ENCODE assay signal across 11 cellular contexts in genomic region chr5:42250-42649, GRCh38. TPM values are rescaled to one million over a fixed set of nuclear protein-coding genes. Genes with fewer than 3 reads are reported as not detected.
DNase-seq lines count a peak whose midpoint lies in the region; TF ChIP-seq lines count a peak whose summit lies in the region.
"Had no signal": no experiment of that assay in that cellular context is flagged by ENCODE, and none has a peak within 500 bp of the region (broad histone marks: within the 10 kb centered on the region; RNA-seq: fewer than 3 reads in every experiment).

No MANE protein-coding gene starts in this region.

- H3K36me3 Mint-ChIP-seq in endodermal cell (ENCODE audit: low read depth) (no peaks in the 10 kb centered on the region), nephron progenitor cell (ENCODE audit: low read depth) (no peaks in the 10 kb centered on the region)
- H3K36me3 Mint-ChIP-seq: activated naive CD8-positive, alpha-beta T cell treated with anti-CD3 and anti-CD28 coated beads, Interleukin-2, amount 10 ng/mL, durations not matched to agents 7 days and 5 days had no signal

- H3K9me3 Mint-ChIP-seq in endodermal cell (no peaks in the 10 kb centered on the region), nephron progenitor cell (no peaks in the 10 kb centered on the region)
- H3K9me3 Mint-ChIP-seq: activated naive CD8-positive, alpha-beta T cell treated with anti-CD3 and anti-CD28 coated beads, Interleukin-2, amount 10 ng/mL, durations not matched to agents 7 days and 5 days had no signal

- H3K9me3 ChIP-seq in OCI-LY1 (ENCODE audit: low read length) (no peaks in the 10 kb centered on the region), endodermal cell (ENCODE audit: control insufficient read depth, low read length) (no peaks in the 10 kb centered on the region)

- no peaks in the 10 kb centered on the region for H3K36me3 ChIP-seq in OCI-LY1 (ENCODE audit: insufficient read depth, low read length)
- no peaks in the 10 kb centered on the region for H3K36me3 ChIP-seq in endodermal cell (ENCODE audit: control insufficient read depth, insufficient read depth, low read length)

- no peak overlapping the region for H3K4me3 ChIP-seq in OCI-LY1 (ENCODE audit: low read depth, low read length, poor library complexity, severe bottlenecking)
- no peak overlapping the region for H3K4me3 ChIP-seq in endodermal cell (ENCODE audit: low read length)

- H3K9ac ChIP-seq in OCI-LY1 (ENCODE audit: low read length) (no peak overlapping the region), endodermal cell (ENCODE audit: extremely low read depth, low read length, poor library complexity, severe bottlenecking) (no peak overlapping the region)

- 21 to 38% methylated on average over 4 to 5 of the region's 6 CpGs for WGBS in endodermal cell (ENCODE audit: insufficient coverage in 1 of 2, insufficient read length in 1 of 2), 2 experiments

- no peaks in the 10 kb centered on the region for H4K20me1 ChIP-seq in OCI-LY1 (ENCODE audit: insufficient read depth, low read length)

- H3K4me2 ChIP-seq in OCI-LY1 (ENCODE audit: low read length) = no peak overlapping the region

- TF ChIP-seq CTCF in OCI-LY1 (IDR thresholded peaks at IDR 0.05; ENCODE audit: low read length) (peak; percentile 33; the same call in 1 of the 2 replicates), endodermal cell (conservative IDR thresholded peaks at IDR 0.05) (peak; percentile 86), nephron progenitor cell (IDR thresholded peaks at IDR 0.05) (peak; percentile 52), GM20000 (IDR thresholded peaks at IDR 0.05; ENCODE audit: extremely low read depth, missing control alignments) (no peak)

- H3K27ac ChIP-seq in OCI-LY1 (ENCODE audit: low read depth, low read length, poor library complexity, severe bottlenecking) (no peak overlapping the region), endodermal cell (ENCODE audit: low read depth, low read length) (no peak overlapping the region)

- H3K4me3 Mint-ChIP-seq in endodermal cell (no peak overlapping the region), nephron progenitor cell (no peak overlapping the region)
- H3K4me3 Mint-ChIP-seq: activated naive CD8-positive, alpha-beta T cell treated with anti-CD3 and anti-CD28 coated beads, Interleukin-2, amount 10 ng/mL, durations not matched to agents 7 days and 5 days had no signal

- H3K79me2 ChIP-seq in OCI-LY1 (ENCODE audit: insufficient read depth, low read length) = no peaks in the 10 kb centered on the region

- H3K27me3 ChIP-seq in OCI-LY1 (ENCODE audit: insufficient read depth, low read length) (no peaks in the 10 kb centered on the region), endodermal cell (ENCODE audit: control insufficient read depth, insufficient read depth, low read length, poor library complexity, severe bottlenecking) (peaks cover 57% of the 10 kb centered on the region)

- peak; percentile 58 for DNase-seq in ELF-1 (ENCODE audit: low read depth, low spot score)
- peak; percentile 84 for DNase-seq in endodermal cell
- peak; percentile 50 for DNase-seq in nephron progenitor cell
- DNase-seq in GM20000 (ENCODE audit: low spot score) = no peak
- no peak for DNase-seq in NK-92 (lab: John Stamatoyannopoulos, UW; ENCODE audit: unreplicated experiment)
- DNase-seq in NOMO-1 treated with dmso at 0.1 percent for 144 hours (lab: John Stamatoyannopoulos, UW; ENCODE audit: unreplicated experiment) = no peak
- no peak for DNase-seq in NOMO-1 (lab: John Stamatoyannopoulos, UW; ENCODE audit: unreplicated experiment in 2 of 2)
- DNase-seq: activated naive CD8-positive, alpha-beta T cell treated with anti-CD3 and anti-CD28 coated beads, Interleukin-2, amount 10 ng/mL, durations not matched to agents 7 days and 5 days; head of caudate nucleus; NCI-H2171 had no signal

- no peaks in the 10 kb centered on the region for H3F3A ChIP-seq in OCI-LY1 (ENCODE audit: insufficient read depth, low read length)

- H3K4me1 Mint-ChIP-seq in endodermal cell (no peaks in the 10 kb centered on the region), nephron progenitor cell (no peaks in the 10 kb centered on the region)
- H3K4me1 Mint-ChIP-seq: activated naive CD8-positive, alpha-beta T cell treated with anti-CD3 and anti-CD28 coated beads, Interleukin-2, amount 10 ng/mL, durations not matched to agents 7 days and 5 days had no signal

- H3K27ac Mint-ChIP-seq in endodermal cell = no peak overlapping the region
- H3K27ac Mint-ChIP-seq in nephron progenitor cell = no peak overlapping the region
- H3K27ac Mint-ChIP-seq: activated naive CD8-positive, alpha-beta T cell treated with anti-CD3 and anti-CD28 coated beads, Interleukin-2, amount 10 ng/mL, durations not matched to agents 7 days and 5 days had no signal

- no peaks in the 10 kb centered on the region for H3K9me2 ChIP-seq in OCI-LY1 (ENCODE audit: low read depth, low read length)

- H3K27me3 Mint-ChIP-seq in endodermal cell (ENCODE audit: insufficient read depth) (peaks cover 80% of the 10 kb centered on the region), nephron progenitor cell (ENCODE audit: low read depth, poor library complexity) (peaks cover 88% of the 10 kb centered on the region)

- H2AFZ ChIP-seq in OCI-LY1 (ENCODE audit: low read length) = no peak overlapping the region

- H3K4me1 ChIP-seq in OCI-LY1 (ENCODE audit: insufficient read depth, low read length, severe bottlenecking) = peaks cover 16% of the 10 kb centered on the region
- H3K4me1 ChIP-seq in endodermal cell (ENCODE audit: control insufficient read depth, insufficient read depth, low read length) = no peaks in the 10 kb centered on the region

RNA-seq across cellular contexts. Expression of gene PLEKHG4B, which starts 49.7 kb away (rescaled TPM):
- 10 to 100 TPM; 16.3 to 22.8 TPM for total RNA-seq in endodermal cell
- 20.9 TPM for polyA plus RNA-seq in endodermal cell (2013, experiment 1 of 2)
- polyA plus RNA-seq in endodermal cell (2013, experiment 2 of 2) = 19.5 TPM

Comparison
In these comparisons a context has a peak if more than half of its experiments do, and no peak if none do; other contexts are left out.
1. DNase-seq: peak in ELF-1 (single experiment), endodermal cell (single experiment) and nephron progenitor cell (single experiment); none in GM20000 (single experiment), NK-92 (single experiment), NOMO-1 treated with dmso at 0.1 percent for 144 hours (single experiment) and NOMO-1 (0 of 2).